In genomic region chr9:32247173-32247572, GRCh38 we compare ENCODE assay signal across 19 cellular contexts.
"Had no signal": no experiment of that assay in that cellular context is flagged by ENCODE, and none has a peak within 500 bp of the region (broad histone marks: within the 10 kb centered on the region; RNA-seq: fewer than 3 reads in every experiment).

No MANE protein-coding gene starts in this region.

- H3K9me3 ChIP-seq: gastrocnemius medialis, suprapubic skin, thyroid gland, upper lobe of left lung, uterus had no signal

- ATAC-seq: gastrocnemius medialis; left cardiac atrium; naive thymus-derived CD4-positive, alpha-beta T cell; right cardiac atrium had no signal

- FAIRE-seq: keratinocyte had no signal

- H3K9me3 Mint-ChIP-seq: neural crest cell had no signal

- H3K36me3 Mint-ChIP-seq: naive thymus-derived CD4-positive, alpha-beta T cell had no signal

- H3K27ac Mint-ChIP-seq: naive thymus-derived CD4-positive, alpha-beta T cell; progenitor cell of endocrine pancreas had no signal

- H3K4me3 Mint-ChIP-seq: naive thymus-derived CD4-positive, alpha-beta T cell; neural crest cell had no signal

- H3K4me3 ChIP-seq: dorsolateral prefrontal cortex, gastrocnemius medialis, smooth muscle cell, suprapubic skin, thyroid gland, upper lobe of left lung, uterus had no signal

- H3K4me1 Mint-ChIP-seq: naive thymus-derived CD4-positive, alpha-beta T cell had no signal

- H3K36me3 ChIP-seq: gastrocnemius medialis, suprapubic skin, thyroid gland, upper lobe of left lung, uterus had no signal

- H3K27me3 Mint-ChIP-seq: progenitor cell of endocrine pancreas had no signal

- H3K4me1 ChIP-seq: gastrocnemius medialis, suprapubic skin, thyroid gland, upper lobe of left lung, uterus had no signal

- H3K27ac ChIP-seq: dorsolateral prefrontal cortex, gastrocnemius medialis, suprapubic skin, thyroid gland, upper lobe of left lung, uterus had no signal

- DNase-seq: cortex of kidney; effector CD8-positive, alpha-beta T cell; gastrocnemius medialis; glutamatergic neuron; left cardiac atrium; mesendoderm; naive thymus-derived CD4-positive, alpha-beta T cell; right cardiac atrium; stimulated activated CD4-positive, alpha-beta T cell treated with anti-CD3 and anti-CD28 coated beads, Interleukin-2, amount 100 ng/mL, for 48 hours; stimulated activated naive CD4-positive, alpha-beta T cell treated with Interleukin-2 at 50 U/mL for 16 hours; thyroid gland; upper lobe of left lung; uterus had no signal
